In genomic region chr1:6554031-6554906, GRCh38 we compare ENCODE assay signal across 1 cellular context.
TF ChIP-seq lines count a peak whose summit lies in the region.

TSS of gene NOL9 (minus strand) at chr1:6554513. CDS start at chr1:6554502, 11 bp downstream.

TF ChIP-seq in WTC11, 78 proteins besides CTCF, POLR2A, EP300 and RAD21 (continued from another document):
- TF ChIP-seq SMAD3 (CRISPR knock-in tag; IDR thresholded peaks at IDR 0.05; ENCODE audit: borderline replicate concordance) (no peak), NR1H2 (CRISPR knock-in tag; IDR thresholded peaks at IDR 0.05) (no peak), HMGA2 (CRISPR knock-in tag; IDR thresholded peaks at IDR 0.05) (no peak), NFE2L1 (CRISPR knock-in tag; IDR thresholded peaks at IDR 0.05) (no peak), CREM (CRISPR knock-in tag; IDR thresholded peaks at IDR 0.05) (peak; percentile 40; the same call in 1 of the 2 replicates), PRDM15 (CRISPR knock-in tag; IDR thresholded peaks at IDR 0.05) (no peak), ZNF416 (CRISPR knock-in tag; IDR thresholded peaks at IDR 0.05) (no peak), ZNF671 (CRISPR knock-in tag; IDR thresholded peaks at IDR 0.05) (no peak), ZNF281 (CRISPR knock-in tag; IDR thresholded peaks at IDR 0.05) (0 out of 2 replicates have a peak, but pooled peaks have one; percentile 43), GABPB1 (CRISPR knock-in tag; IDR thresholded peaks at IDR 0.05) (0 out of 2 replicates have a peak, but pooled peaks have one; percentile 26), ZNF138 (CRISPR knock-in tag; conservative IDR thresholded peaks at IDR 0.05) (no peak), FOXP1 (CRISPR knock-in tag; IDR thresholded peaks at IDR 0.05; ENCODE audit: borderline replicate concordance) (peak; percentile 47; the same call in 1 of the 2 replicates), ZSCAN18 (CRISPR knock-in tag; IDR thresholded peaks at IDR 0.05) (no peak), ZNF219 (CRISPR knock-in tag; IDR thresholded peaks at IDR 0.05; ENCODE audit: borderline replicate concordance) (peak; percentile 8; the same call in 1 of the 2 replicates), NR2C2 (CRISPR knock-in tag; IDR thresholded peaks at IDR 0.05) (no peak), AR (CRISPR knock-in tag; IDR thresholded peaks at IDR 0.05) (no peak), MLX (CRISPR knock-in tag; IDR thresholded peaks at IDR 0.05) (no peak), TEAD1 (CRISPR knock-in tag; IDR thresholded peaks at IDR 0.05) (peak; percentile 75; the same call in 1 of the 2 replicates), ZNF232 (CRISPR knock-in tag; IDR thresholded peaks at IDR 0.05) (no peak), MYBL2 (CRISPR knock-in tag; IDR thresholded peaks at IDR 0.05) (no peak), ELF4 (CRISPR knock-in tag; IDR thresholded peaks at IDR 0.05; ENCODE audit: low read depth) (0 out of 2 replicates have a peak, but pooled peaks have one; percentile 44), MAX (CRISPR knock-in tag; IDR thresholded peaks at IDR 0.05) (peak; percentile 60; the same call in 1 of the 2 replicates), RELA (CRISPR knock-in tag; IDR thresholded peaks at IDR 0.05; ENCODE audit: borderline replicate concordance) (0 out of 2 replicates have a peak, but pooled peaks have one; percentile 42), KAT7 (CRISPR knock-in tag; IDR thresholded peaks at IDR 0.05; ENCODE audit: borderline replicate concordance) (peak; percentile 80; the same call in 1 of the 2 replicates), JUN (CRISPR knock-in tag; IDR thresholded peaks at IDR 0.05) (0 out of 2 replicates have a peak, but pooled peaks have one; percentile 52), NR3C1 (CRISPR knock-in tag; conservative IDR thresholded peaks at IDR 0.05; ENCODE audit: low read depth) (no peak), E2F5 (CRISPR knock-in tag; IDR thresholded peaks at IDR 0.05) (peak; percentile 59; the same call in 1 of the 2 replicates), ZNF425 (CRISPR knock-in tag; conservative IDR thresholded peaks at IDR 0.05) (no peak), TEAD4 (CRISPR knock-in tag; IDR thresholded peaks at IDR 0.05) (0 out of 2 replicates have a peak, but pooled peaks have one; percentile 18), ESRRA (CRISPR knock-in tag; IDR thresholded peaks at IDR 0.05; ENCODE audit: borderline replicate concordance) (peak; percentile 83)
- TF ChIP-seq, protein P1, sequence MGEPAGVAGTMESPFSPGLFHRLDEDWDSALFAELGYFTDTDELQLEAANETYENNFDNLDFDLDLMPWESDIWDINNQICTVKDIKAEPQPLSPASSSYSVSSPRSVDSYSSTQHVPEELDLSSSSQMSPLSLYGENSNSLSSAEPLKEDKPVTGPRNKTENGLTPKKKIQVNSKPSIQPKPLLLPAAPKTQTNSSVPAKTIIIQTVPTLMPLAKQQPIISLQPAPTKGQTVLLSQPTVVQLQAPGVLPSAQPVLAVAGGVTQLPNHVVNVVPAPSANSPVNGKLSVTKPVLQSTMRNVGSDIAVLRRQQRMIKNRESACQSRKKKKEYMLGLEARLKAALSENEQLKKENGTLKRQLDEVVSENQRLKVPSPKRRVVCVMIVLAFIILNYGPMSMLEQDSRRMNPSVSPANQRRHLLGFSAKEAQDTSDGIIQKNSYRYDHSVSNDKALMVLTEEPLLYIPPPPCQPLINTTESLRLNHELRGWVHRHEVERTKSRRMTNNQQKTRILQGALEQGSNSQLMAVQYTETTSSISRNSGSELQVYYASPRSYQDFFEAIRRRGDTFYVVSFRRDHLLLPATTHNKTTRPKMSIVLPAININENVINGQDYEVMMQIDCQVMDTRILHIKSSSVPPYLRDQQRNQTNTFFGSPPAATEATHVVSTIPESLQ (CRISPR knock-in tag; IDR thresholded peaks at IDR 0.05): no peak
- TF ChIP-seq, protein P2, sequence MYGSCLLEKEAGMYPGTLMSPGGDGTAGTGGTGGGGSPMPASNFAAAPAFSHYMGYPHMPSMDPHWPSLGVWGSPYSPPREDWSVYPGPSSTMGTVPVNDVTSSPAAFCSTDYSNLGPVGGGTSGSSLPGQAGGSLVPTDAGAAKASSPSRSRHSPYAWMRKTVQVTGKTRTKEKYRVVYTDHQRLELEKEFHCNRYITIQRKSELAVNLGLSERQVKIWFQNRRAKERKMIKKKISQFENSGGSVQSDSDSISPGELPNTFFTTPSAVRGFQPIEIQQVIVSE (CRISPR knock-in tag; IDR thresholded peaks at IDR 0.05; ENCODE audit: borderline replicate concordance): no peak
